19 cellular contexts compared by ENCODE assay signal in the genomic region with DNA sequence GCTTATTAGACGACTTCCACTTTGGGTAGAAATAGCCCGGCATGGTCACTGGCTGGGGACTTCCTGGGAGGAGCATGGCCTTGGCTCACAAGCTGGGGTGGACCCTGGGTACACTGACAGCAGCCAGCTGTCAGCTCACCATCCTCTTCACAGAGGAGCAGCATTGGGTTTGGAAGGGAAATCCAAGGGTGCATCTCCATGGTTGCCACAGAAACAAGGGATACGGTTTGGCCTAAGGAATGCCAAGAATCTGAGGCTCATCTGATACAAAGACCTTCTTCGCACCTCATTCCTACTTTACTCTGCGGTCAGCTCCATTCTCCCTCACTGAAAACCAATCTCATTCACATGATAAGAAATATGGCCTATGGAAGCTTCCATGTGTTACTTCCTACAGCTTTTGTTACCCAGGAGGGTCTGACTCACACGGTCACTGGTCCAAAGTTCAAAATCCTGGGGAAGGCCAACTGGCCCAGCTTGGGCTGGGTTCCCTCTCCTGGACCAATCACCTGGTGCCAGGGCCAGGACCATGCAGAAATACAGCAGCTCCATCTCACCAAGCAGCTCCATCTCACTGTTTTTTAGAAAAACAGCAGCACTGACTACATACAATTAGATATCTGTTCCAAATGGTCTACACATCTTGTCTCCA.
"Had no signal": no experiment of that assay in that cellular context is flagged by ENCODE, and none has a peak within 500 bp of the region (broad histone marks: within the 10 kb centered on the region; RNA-seq: fewer than 3 reads in every experiment).

No MANE protein-coding gene starts in this region.

- H3K9me3 Mint-ChIP-seq: activated naive CD4-positive, alpha-beta T cell treated with anti-CD3 and anti-CD28 coated beads, Interleukin-2, amount 50 U/mL, for 24 hours; central memory CD8-positive, alpha-beta T cell; dendritic cell treated with granulocyte-macrophage colony-stimulating factor and Interleukin-4, amounts not matched to agents 40 ng/mL and 50 ng/mL, for 4 days; effector memory CD8-positive, alpha-beta T cell had no signal

- H3K36me3 Mint-ChIP-seq: activated naive CD4-positive, alpha-beta T cell treated with anti-CD3 and anti-CD28 coated beads, Interleukin-2, amount 50 U/mL, for 24 hours; brain; stimulated activated effector memory CD8-positive, alpha-beta T cell treated with anti-CD3 and anti-CD28 coated beads, Interleukin-12 subunit alpha, Interleukin-12 subunit beta, amount 100 ng/mL, for 72 hours had no signal

- H3K27me3 Mint-ChIP-seq: central memory CD8-positive, alpha-beta T cell had no signal

- DNase-seq: activated CD4-positive, alpha-beta T cell treated with anti-CD3 and anti-CD28 coated beads for 48 hours; activated CD8-positive, alpha-beta memory T cell treated with anti-CD3 and anti-CD28 coated beads for 24 hours; activated T-cell treated with anti-CD3 and anti-CD28 coated beads for 4 hours; amniotic stem cell; effector memory CD8-positive, alpha-beta T cell; erythroblast; islet precursor cell; left ventricle myocardium inferior; mesenchymal stem cell; pancreas; T-cell; T1000; thyroid gland; WERI-Rb-1 had no signal

- H3K4me3 Mint-ChIP-seq: activated naive CD4-positive, alpha-beta T cell treated with anti-CD3 and anti-CD28 coated beads, Interleukin-2, amount 50 U/mL, for 24 hours; brain; central memory CD8-positive, alpha-beta T cell; dendritic cell treated with granulocyte-macrophage colony-stimulating factor and Interleukin-4, amounts not matched to agents 40 ng/mL and 50 ng/mL, for 4 days; effector memory CD8-positive, alpha-beta T cell; stimulated activated effector memory CD8-positive, alpha-beta T cell treated with anti-CD3 and anti-CD28 coated beads, Interleukin-12 subunit alpha, Interleukin-12 subunit beta, amount 100 ng/mL, for 72 hours; T-cell had no signal

- H3K4me1 Mint-ChIP-seq: activated naive CD4-positive, alpha-beta T cell treated with anti-CD3 and anti-CD28 coated beads, Interleukin-2, amount 50 U/mL, for 24 hours; central memory CD8-positive, alpha-beta T cell; stimulated activated effector memory CD8-positive, alpha-beta T cell treated with anti-CD3 and anti-CD28 coated beads, Interleukin-12 subunit alpha, Interleukin-12 subunit beta, amount 100 ng/mL, for 72 hours; T-cell had no signal

- H3K27ac Mint-ChIP-seq: activated naive CD4-positive, alpha-beta T cell treated with anti-CD3 and anti-CD28 coated beads, Interleukin-2, amount 50 U/mL, for 24 hours; brain; dendritic cell treated with granulocyte-macrophage colony-stimulating factor and Interleukin-4, amounts not matched to agents 40 ng/mL and 50 ng/mL, for 4 days; effector memory CD8-positive, alpha-beta T cell; stimulated activated effector memory CD8-positive, alpha-beta T cell treated with anti-CD3 and anti-CD28 coated beads, Interleukin-12 subunit alpha, Interleukin-12 subunit beta, amount 100 ng/mL, for 72 hours; T-cell had no signal

- ATAC-seq: effector memory CD8-positive, alpha-beta T cell; pancreas; stimulated activated effector memory CD8-positive, alpha-beta T cell treated with anti-CD3 and anti-CD28 coated beads, Interleukin-12 subunit alpha, Interleukin-12 subunit beta, amount 100 ng/mL, for 72 hours; T-cell had no signal
